ENCODE assay signal across 22 cellular contexts in genomic region chr13:24742294-24742693, GRCh38. TPM values are rescaled to one million over a fixed set of nuclear protein-coding genes. Genes with fewer than 3 reads are reported as not detected.
DNase-seq lines count a peak whose midpoint lies in the region; ATAC-seq, FAIRE-seq and TF ChIP-seq lines count a peak whose summit lies in the region.
"Had no signal": no experiment of that assay in that cellular context is flagged by ENCODE, and none has a peak within 500 bp of the region (broad histone marks: within the 10 kb centered on the region; RNA-seq: fewer than 3 reads in every experiment).

No MANE protein-coding gene starts in this region.

- no peak for ATAC-seq in HG03442 (IDR thresholded peaks at IDR 0.05; ENCODE audit: unreplicated experiment)
- ATAC-seq in HG03378 (IDR thresholded peaks at IDR 0.05; ENCODE audit: unreplicated experiment) = no peak
- ATAC-seq in HG03159 (IDR thresholded peaks at IDR 0.05; ENCODE audit: unreplicated experiment) = no peak
- ATAC-seq: activated T-cell treated with anti-CD3 and anti-CD28 coated beads, Interleukin-2, amount 50 U/mL, for 72 hours; effector memory CD8-positive, alpha-beta T cell had no signal

- H3K4me3 ChIP-seq in WERI-Rb-1 (ENCODE audit: low read depth, low read length) = no peak overlapping the region
- H3K4me3 ChIP-seq in kidney (ENCODE audit: low read length in 2 of 2) = no peak overlapping the region
- H3K4me3 ChIP-seq: smooth muscle cell had no signal

- DNase-seq in DMS 273 (lab: John Stamatoyannopoulos, UW; ENCODE audit: unreplicated experiment) = peak; percentile 75
- DNase-seq in HTR-8/SVneo (ENCODE audit: insufficient read length, low spot score) = peak; percentile 30
- peak; percentile 44 for DNase-seq in WERI-Rb-1
- DNase-seq in iris pigment epithelial cell (ENCODE audit: low read depth) = peak; percentile 36
- no peak for DNase-seq in kidney
- DNase-seq: activated T-cell treated with anti-CD3 and anti-CD28 coated beads, Interleukin-2, amount 50 U/mL, for 72 hours; CD8-positive, alpha-beta memory T cell; effector memory CD8-positive, alpha-beta T cell; glutamatergic neuron; NCI-H1694 treated with DMSO at 0.1 percent for 48 hours; stimulated activated CD4-positive, alpha-beta T cell treated with anti-CD3 and anti-CD28 coated beads, Interleukin-4, amount 100 ng/mL, for 24 hours; SW 1271 had no signal

- FAIRE-seq in HTR-8/SVneo (lab: Jason Lieb, UNC) (no peak), kidney (lab: Jason Lieb, UNC) (no peak)
- FAIRE-seq: astrocyte, colon had no signal

- peaks cover 0 to 1% of the 10 kb centered on the region in 2 donors for H3K4me1 ChIP-seq in kidney (ENCODE audit: control insufficient read depth in 1 of 2, insufficient read depth in 1 of 2, low read depth in 1 of 2, low read length in 2 of 2)

- H3K27ac ChIP-seq in WERI-Rb-1 (no peak overlapping the region), kidney (ENCODE audit: low read depth in 2 of 2, low read length in 2 of 2) (no peak overlapping the region)
- H3K27ac ChIP-seq: HL-60 had no signal

- TF ChIP-seq CTCF in WERI-Rb-1 (IDR thresholded peaks at IDR 0.05; ENCODE audit: low read depth, low read length) (no peak), kidney (IDR thresholded peaks at IDR 0.05; ENCODE audit: borderline replicate concordance, extremely low read depth, insufficient read depth) (no peak)

- peaks cover 5% of the 10 kb centered on the region for H3K9me3 ChIP-seq in WERI-Rb-1 (ENCODE audit: severe bottlenecking)
- no peaks in the 10 kb centered on the region for H3K9me3 ChIP-seq in kidney (ENCODE audit: control insufficient read depth in 1 of 2, low read length in 2 of 2)

- H3K36me3 ChIP-seq in WERI-Rb-1 (no peaks in the 10 kb centered on the region), kidney (ENCODE audit: control insufficient read depth in 1 of 2, insufficient read depth in 2 of 2, low read length in 2 of 2) (no peaks in the 10 kb centered on the region)

- no peak overlapping the region for H3K9ac ChIP-seq in kidney (ENCODE audit: low read length in 2 of 2)

- no peaks in the 10 kb centered on the region for H3K27me3 ChIP-seq in WERI-Rb-1 (ENCODE audit: insufficient read depth, low read depth, severe bottlenecking)

- intact Hi-C loops in kidney (cut with DNase I) = no loop called here

RNA-seq across cellular contexts. Expression of gene RNF17, which starts 21.7 kb away (rescaled TPM):
- not detected for total RNA-seq in kidney
- not detected for polyA plus RNA-seq in kidney (ENCODE audit: insufficient read depth, low read depth, low replicate concordance)
- total RNA-seq: activated CD8-positive, alpha-beta memory T cell treated with anti-CD3 and anti-CD28 coated beads for 36 hours; astrocyte; CD8-positive, alpha-beta memory T cell; NCI-H460; smooth muscle cell had no signal
- polyA plus RNA-seq: CD8-positive, alpha-beta memory T cell; liver; smooth muscle cell had no signal
